Comparison of ENCODE assay signal across 10 cellular contexts in genomic region chr5:181169459-181170236, GRCh38. TPM values are rescaled to one million over a fixed set of nuclear protein-coding genes. Genes with fewer than 3 reads are reported as not detected.
DNase-seq lines count a peak whose midpoint lies in the region; ATAC-seq and TF ChIP-seq lines count a peak whose summit lies in the region.
"Not testable (repeated sequence)": the region's sequence is repeated elsewhere in the genome, so short reads cannot be mapped to it uniquely, and the experiment has no call there.
"Had no signal": no experiment of that assay in that cellular context is flagged by ENCODE, and none has a peak within 500 bp of the region (broad histone marks: within the 10 kb centered on the region; RNA-seq: fewer than 3 reads in every experiment).

No MANE protein-coding gene starts in this region.

- H3K4me3 Mint-ChIP-seq in activated naive CD4-positive, alpha-beta T cell treated with anti-CD3 and anti-CD28 coated beads, Interleukin-2, amount 50 U/mL, for 24 hours: peak overlapping the region; percentile 42
- peak overlapping the region; percentile 80 for H3K4me3 Mint-ChIP-seq in nephron progenitor cell
- H3K4me3 Mint-ChIP-seq in stimulated activated naive B cell treated with anti-CD40 and anti-IgM and Interleukin-4, amounts not matched to agents 10 μg/mL and 1 μg/mL and 100 μg/mL, for 72 hours: peak overlapping the region; percentile 73

- ATAC-seq in HG02642 (IDR thresholded peaks at IDR 0.05; ENCODE audit: poor library complexity, unreplicated experiment): peak; percentile 49
- peak; percentile 29 to 33 for ATAC-seq in stimulated activated naive B cell treated with anti-CD40 and anti-IgM and Interleukin-4, amounts not matched to agents 10 μg/mL and 1 μg/mL and 100 μg/mL, for 72 hours (replicated peaks)

- not testable (repeated sequence) for H3K9me3 Mint-ChIP-seq in activated naive CD4-positive, alpha-beta T cell treated with anti-CD3 and anti-CD28 coated beads, Interleukin-2, amount 50 U/mL, for 24 hours; stimulated activated naive B cell treated with anti-CD40 and anti-IgM and Interleukin-4, amounts not matched to agents 10 μg/mL and 1 μg/mL and 100 μg/mL, for 72 hours
- peaks cover 10% of the 10 kb centered on the region for H3K9me3 Mint-ChIP-seq in nephron progenitor cell

- peak overlapping the region; percentile 87 for H3K27ac Mint-ChIP-seq in activated naive CD4-positive, alpha-beta T cell treated with anti-CD3 and anti-CD28 coated beads, Interleukin-2, amount 50 U/mL, for 24 hours
- H3K27ac Mint-ChIP-seq in nephron progenitor cell: not testable (repeated sequence)
- H3K27ac Mint-ChIP-seq in stimulated activated naive B cell treated with anti-CD40 and anti-IgM and Interleukin-4, amounts not matched to agents 10 μg/mL and 1 μg/mL and 100 μg/mL, for 72 hours: peak overlapping the region; percentile 93

- H3K4me3 ChIP-seq in WI38 (ENCODE audit: low read depth, low read length): peak overlapping the region; percentile 55
- H3K4me3 ChIP-seq in fibroblast of the aortic adventitia (ENCODE audit: low read depth, low read length): not testable (repeated sequence)

- peaks cover 56% of the 10 kb centered on the region for H3K27me3 Mint-ChIP-seq in activated naive CD4-positive, alpha-beta T cell treated with anti-CD3 and anti-CD28 coated beads, Interleukin-2, amount 50 U/mL, for 24 hours
- H3K27me3 Mint-ChIP-seq in nephron progenitor cell (ENCODE audit: low read depth, poor library complexity): peaks cover 100% of the 10 kb centered on the region
- H3K27me3 Mint-ChIP-seq in stimulated activated naive B cell treated with anti-CD40 and anti-IgM and Interleukin-4, amounts not matched to agents 10 μg/mL and 1 μg/mL and 100 μg/mL, for 72 hours: peaks cover 61 to 62% of the 10 kb centered on the region in 2 donors

- H3K36me3 Mint-ChIP-seq in activated naive CD4-positive, alpha-beta T cell treated with anti-CD3 and anti-CD28 coated beads, Interleukin-2, amount 50 U/mL, for 24 hours; nephron progenitor cell (ENCODE audit: low read depth): not testable (repeated sequence)
- peaks cover 8 to 10% of the 10 kb centered on the region in 2 donors for H3K36me3 Mint-ChIP-seq in stimulated activated naive B cell treated with anti-CD40 and anti-IgM and Interleukin-4, amounts not matched to agents 10 μg/mL and 1 μg/mL and 100 μg/mL, for 72 hours

- TF ChIP-seq CTCF in WI38 (IDR thresholded peaks at IDR 0.05; ENCODE audit: low read depth, low read length); fibroblast of the aortic adventitia (IDR thresholded peaks at IDR 0.05; ENCODE audit: insufficient read depth, low read length); nephron progenitor cell (IDR thresholded peaks at IDR 0.05): not testable (repeated sequence)

- peak; percentile 78 for DNase-seq in EH (ENCODE audit: low read depth)
- DNase-seq in NCI-H524 treated with DMSO at 0.1 percent for 48 hours (lab: John Stamatoyannopoulos, UW): peak; percentile 48
- peak; percentile 68 for DNase-seq in fibroblast of the aortic adventitia (ENCODE audit: low read depth)
- DNase-seq in nephron progenitor cell: peak; percentile 87
- DNase-seq in stimulated activated naive B cell treated with anti-CD40 and anti-IgM and Interleukin-4, amounts not matched to agents 10 μg/mL and 1 μg/mL and 100 μg/mL, for 72 hours: peak; percentile 54

- H3K4me1 Mint-ChIP-seq in activated naive CD4-positive, alpha-beta T cell treated with anti-CD3 and anti-CD28 coated beads, Interleukin-2, amount 50 U/mL, for 24 hours: peaks cover 52% of the 10 kb centered on the region
- peaks cover 36% of the 10 kb centered on the region for H3K4me1 Mint-ChIP-seq in nephron progenitor cell
- peaks cover 29 to 49% of the 10 kb centered on the region in 2 donors for H3K4me1 Mint-ChIP-seq in stimulated activated naive B cell treated with anti-CD40 and anti-IgM and Interleukin-4, amounts not matched to agents 10 μg/mL and 1 μg/mL and 100 μg/mL, for 72 hours

RNA-seq across cellular contexts. Expression of gene OR2V2, which starts 22.3 kb away (rescaled TPM):
- not detected in 2 replicates for total RNA-seq in fibroblast of the aortic adventitia (ENCODE audit: low replicate concordance)
- total RNA-seq: lower leg skin, thoracic aorta had no signal

RNA-seq across cellular contexts. Expression of gene TRIM7, which starts 35.3 kb away (rescaled TPM):
- total RNA-seq in fibroblast of the aortic adventitia (ENCODE audit: low replicate concordance): 0.74 and 3.3 TPM in 2 replicates

RNA-seq across cellular contexts. Expression of gene OR2V1, which starts 38.7 kb away (rescaled TPM):
- total RNA-seq in fibroblast of the aortic adventitia (ENCODE audit: low replicate concordance): not detected in 2 replicates
- total RNA-seq: lower leg skin, thoracic aorta had no signal

RNA-seq across cellular contexts. Expression of gene TRIM41, which starts 53.4 kb away (rescaled TPM):
- total RNA-seq in fibroblast of the aortic adventitia (ENCODE audit: low replicate concordance): 12.7 and 19.1 TPM in 2 replicates
